In genomic region chr15:101114146-101114545, GRCh38 we compare ENCODE assay signal across 21 cellular contexts.
"Had no signal": no experiment of that assay in that cellular context is flagged by ENCODE, and none has a peak within 500 bp of the region (broad histone marks: within the 10 kb centered on the region; RNA-seq: fewer than 3 reads in every experiment).

No MANE protein-coding gene starts in this region.

- H3K27ac Mint-ChIP-seq: activated CD4-positive, alpha-beta memory T cell treated with anti-CD3 and anti-CD28 coated beads, Interleukin-2, amount 10 ng/mL, durations not matched to agents 7 days and 5 days; activated CD4-positive, alpha-beta T cell treated with anti-CD3 and anti-CD28 coated beads, Interleukin-2, amount 10 ng/mL, durations not matched to agents 24 days and 14 days; activated naive CD4-positive, alpha-beta T cell treated with anti-CD3 and anti-CD28 coated beads, Interleukin-2, amount 50 U/mL, for 24 hours; memory B cell; stimulated activated naive CD8-positive, alpha-beta T cell treated with anti-CD3 and anti-CD28 coated beads, Interleukin-15, Interleukin-2, amounts not matched to agents 100 ng/mL and 50 ng/mL, for 24 hours; T-helper 1 cell treated with Interleukin-12 subunit alpha and Interleukin-12 subunit beta and Interleukin-4 antibody, amounts not matched to agents 30 μg/mL and 1 μg/mL, for 36 hours had no signal

- H3K4me3 Mint-ChIP-seq: activated CD4-positive, alpha-beta memory T cell treated with anti-CD3 and anti-CD28 coated beads, Interleukin-2, amount 10 ng/mL, durations not matched to agents 7 days and 5 days; activated CD4-positive, alpha-beta T cell treated with anti-CD3 and anti-CD28 coated beads, Interleukin-2, amount 10 ng/mL, durations not matched to agents 24 days and 14 days; activated naive CD4-positive, alpha-beta T cell treated with anti-CD3 and anti-CD28 coated beads, Interleukin-2, amount 50 U/mL, for 24 hours; memory B cell; stimulated activated naive CD8-positive, alpha-beta T cell treated with anti-CD3 and anti-CD28 coated beads, Interleukin-15, Interleukin-2, amounts not matched to agents 100 ng/mL and 50 ng/mL, for 24 hours; T-helper 1 cell treated with Interleukin-12 subunit alpha and Interleukin-12 subunit beta and Interleukin-4 antibody, amounts not matched to agents 30 μg/mL and 1 μg/mL, for 36 hours had no signal

- ATAC-seq: gastroesophageal sphincter, pancreas, right cardiac atrium, upper lobe of right lung had no signal

- DNase-seq: activated CD4-positive, alpha-beta memory T cell treated with anti-CD3 and anti-CD28 coated beads, Interleukin-2, amount 10 ng/mL, durations not matched to agents 7 days and 5 days; activated CD4-positive, alpha-beta T cell treated with anti-CD3 and anti-CD28 coated beads, Interleukin-2, amount 10 ng/mL, durations not matched to agents 24 days and 14 days; activated gamma-delta T cell; activated T-cell treated with anti-CD3 and anti-CD28 coated beads for 4 hours; adrenal gland; colonic mucosa; hypothalamus; pancreas; stimulated activated CD4-positive, alpha-beta T cell treated with anti-CD3 and anti-CD28 coated beads, Interleukin-1b, Interleukin-23, amount 100 ng/mL, for 48 hours; substantia nigra; thyroid gland; upper lobe of right lung had no signal

- H3K4me3 ChIP-seq: adrenal gland, ascending aorta, colonic mucosa, dorsolateral prefrontal cortex, gastroesophageal sphincter, pancreas, thyroid gland, upper lobe of right lung had no signal

- H3K36me3 ChIP-seq: adrenal gland, ascending aorta, colonic mucosa, gastroesophageal sphincter, neutrophil, pancreas, thyroid gland, upper lobe of right lung had no signal

- H3K27me3 Mint-ChIP-seq: activated CD4-positive, alpha-beta memory T cell treated with anti-CD3 and anti-CD28 coated beads, Interleukin-2, amount 10 ng/mL, durations not matched to agents 7 days and 5 days; activated CD4-positive, alpha-beta T cell treated with anti-CD3 and anti-CD28 coated beads, Interleukin-2, amount 10 ng/mL, durations not matched to agents 24 days and 14 days; activated naive CD4-positive, alpha-beta T cell treated with anti-CD3 and anti-CD28 coated beads, Interleukin-2, amount 50 U/mL, for 24 hours had no signal

- H3K27me3 ChIP-seq: adrenal gland, ascending aorta, colonic mucosa, dorsolateral prefrontal cortex, gastroesophageal sphincter, pancreas, thyroid gland, upper lobe of right lung had no signal

- H3K36me3 Mint-ChIP-seq: activated naive CD4-positive, alpha-beta T cell treated with anti-CD3 and anti-CD28 coated beads, Interleukin-2, amount 50 U/mL, for 24 hours; memory B cell had no signal

- H3K9me3 ChIP-seq: adrenal gland, ascending aorta, colonic mucosa, gastroesophageal sphincter, neutrophil, pancreas, thyroid gland, upper lobe of right lung had no signal

- H3K4me1 Mint-ChIP-seq: activated naive CD4-positive, alpha-beta T cell treated with anti-CD3 and anti-CD28 coated beads, Interleukin-2, amount 50 U/mL, for 24 hours had no signal
